ENCODE assay signal across 26 cellular contexts in genomic region chr5:4896328-4896727, GRCh38.
"Had no signal": no experiment of that assay in that cellular context is flagged by ENCODE, and none has a peak within 500 bp of the region (broad histone marks: within the 10 kb centered on the region; RNA-seq: fewer than 3 reads in every experiment).

No MANE protein-coding gene starts in this region.

- H3K36me3 ChIP-seq: stomach, suprapubic skin, thoracic aorta, thyroid gland, tibial artery, tibial nerve, transverse colon, upper lobe of left lung, upper lobe of right lung, uterus, vagina had no signal

- H3K4me3 ChIP-seq: stomach, suprapubic skin, testis, thoracic aorta, thyroid gland, tibial artery, tibial nerve, transverse colon, upper lobe of left lung, upper lobe of right lung, uterus, vagina had no signal

- H3K4me1 ChIP-seq: stomach, suprapubic skin, testis, thyroid gland, tibial artery, tibial nerve, upper lobe of left lung, upper lobe of right lung, uterus, vagina had no signal

- H3K27ac ChIP-seq: stomach, suprapubic skin, testis, thoracic aorta, thyroid gland, tibial artery, tibial nerve, transverse colon, upper lobe of left lung, upper lobe of right lung, uterus, vagina had no signal

- H3K27me3 ChIP-seq: testis, thyroid gland, tibial nerve, transverse colon, upper lobe of left lung, upper lobe of right lung, uterus, vagina had no signal

- H3K9me3 ChIP-seq: stomach, suprapubic skin, testis, thoracic aorta, thyroid gland, tibial artery, tibial nerve, transverse colon, upper lobe of left lung, upper lobe of right lung, uterus, vagina had no signal

- ATAC-seq: stimulated activated effector memory CD8-positive, alpha-beta T cell treated with anti-CD3 and anti-CD28 coated beads, Interleukin-12 subunit alpha, Interleukin-12 subunit beta, amount 100 ng/mL, for 72 hours; stimulated activated memory B cell treated with anti-CD40 and anti-IgM and Interleukin-4, amounts not matched to agents 10 μg/mL and 1 μg/mL and 100 μg/mL, for 72 hours; stimulated activated naive B cell treated with anti-CD40 and anti-IgM and Interleukin-4, amounts not matched to agents 10 μg/mL and 1 μg/mL and 100 μg/mL, for 72 hours; stimulated activated naive CD8-positive, alpha-beta T cell treated with anti-CD3 and anti-CD28 coated beads, Interleukin-15, amount 100 ng/mL, for 72 hours; stimulated activated naive CD8-positive, alpha-beta T cell treated with anti-CD3 and anti-CD28 coated beads, Interleukin-15, Interleukin-2, amounts not matched to agents 100 U/mL and 50 U/mL, for 24 hours; upper lobe of right lung had no signal

- FAIRE-seq: urothelium cell line had no signal

- DNase-seq: stimulated activated CD4-positive, alpha-beta T cell treated with anti-CD3 and anti-CD28 coated beads, Interleukin-2, amount 100 ng/mL, for 48 hours; stimulated activated CD4-positive, alpha-beta T cell treated with anti-CD3 and anti-CD28 coated beads, Interleukin-4, amount 100 ng/mL, for 1 hour; stimulated activated CD4-positive, alpha-beta T cell treated with anti-CD3 and anti-CD28 coated beads, Interleukin-4, amount 100 ng/mL, for 24 hours; stimulated activated CD4-positive, alpha-beta T cell treated with anti-CD3 and anti-CD28 coated beads, Interleukin-4, amount 100 ng/mL, for 4 hours; stimulated activated CD8-positive, alpha-beta memory T cell treated with anti-CD3 and anti-CD28 coated beads, Interleukin-4, amount 100 ng/mL, for 48 hours; stimulated activated naive B cell treated with anti-CD40 and anti-IgM and Interleukin-4, amounts not matched to agents 10 μg/mL and 1 μg/mL and 100 μg/mL, for 72 hours; stimulated activated naive CD4-positive, alpha-beta T cell; stimulated activated naive CD4-positive, alpha-beta T cell treated with Interleukin-2 at 50 U/mL for 16 hours; stimulated activated naive CD8-positive, alpha-beta T cell treated with anti-CD3 and anti-CD28 coated beads, Interleukin-15, amount 100 ng/mL, for 72 hours; stimulated activated naive CD8-positive, alpha-beta T cell treated with anti-CD3 and anti-CD28 coated beads, Interleukin-15, Interleukin-2, amounts not matched to agents 100 U/mL and 50 U/mL, for 24 hours; stomach; substantia nigra; testis; thyroid gland; tibial artery; transverse colon; upper lobe of left lung; upper lobe of right lung; uterus had no signal
